In the genomic region with DNA sequence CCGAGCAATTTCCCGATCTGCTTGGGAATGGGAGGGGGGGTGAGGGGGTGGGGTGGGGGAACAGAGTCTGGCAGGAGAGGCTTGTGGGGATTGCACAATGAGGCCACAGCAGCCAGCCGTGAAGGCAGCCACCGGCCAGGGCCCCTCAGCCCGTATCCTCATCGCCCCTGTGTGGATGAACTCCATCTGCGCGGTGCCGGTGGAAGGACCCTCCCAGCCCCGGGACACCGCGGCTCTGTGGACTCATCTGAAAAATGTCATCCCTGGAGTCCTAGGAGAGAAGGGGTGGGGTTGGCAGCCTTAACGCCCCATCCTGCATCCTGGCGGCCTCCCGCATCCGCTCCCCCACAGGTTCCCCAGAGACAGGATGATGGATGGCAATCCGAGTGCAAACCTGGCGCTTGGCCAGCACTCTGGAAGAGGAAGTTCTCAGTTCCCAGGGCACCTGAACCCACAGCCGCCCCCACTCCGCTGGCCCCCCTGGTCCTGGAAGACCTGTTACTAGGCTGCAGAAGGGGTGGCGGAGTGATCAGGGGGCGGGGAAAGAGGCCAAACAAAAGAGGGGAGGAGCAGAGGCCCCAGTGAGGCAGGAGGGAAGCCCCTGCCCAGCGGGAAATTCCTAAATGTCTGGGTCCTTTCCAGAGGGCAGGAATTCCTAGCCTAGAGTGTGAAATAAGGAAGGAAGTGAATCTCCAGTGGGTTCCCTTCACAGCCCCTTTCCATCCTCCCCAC, we compare ENCODE assay signal across 9 cellular contexts. TPM values are rescaled to one million over a fixed set of nuclear protein-coding genes. Genes with fewer than 3 reads are reported as not detected.
DNase-seq lines count a peak whose midpoint lies in the region; ATAC-seq, FAIRE-seq and TF ChIP-seq lines count a peak whose summit lies in the region.
"Had no signal": no experiment of that assay in that cellular context is flagged by ENCODE, and none has a peak within 500 bp of the region (broad histone marks: within the 10 kb centered on the region; RNA-seq: fewer than 3 reads in every experiment).

No MANE protein-coding gene starts in this region.

- no peaks in the 10 kb centered on the region for H3K36me3 ChIP-seq in SJCRH30
- no peaks in the 10 kb centered on the region for H3K36me3 ChIP-seq in pancreas

- intact Hi-C loops in pancreas (cut with DNase I): no loop called here

- TF ChIP-seq CTCF in fibroblast of villous mesenchyme (IDR thresholded peaks at IDR 0.05; ENCODE audit: insufficient read depth, low read depth, low read length): no peak
- no peak for TF ChIP-seq CTCF in pancreas (IDR thresholded peaks at IDR 0.05)

- no peaks in the 10 kb centered on the region for H3K27me3 ChIP-seq in SJCRH30
- H3K27me3 ChIP-seq in pancreas: no peaks in the 10 kb centered on the region

- peaks cover 34% of the 10 kb centered on the region for H3K4me1 ChIP-seq in SJCRH30
- H3K4me1 ChIP-seq in pancreas: peaks cover 4 to 27% (median 7%) of the 10 kb centered on the region in 3 donors

- peak overlapping the region; percentile 63 for H3K27ac ChIP-seq in SJCRH30
- peak overlapping the region; percentile 65 to 90 (median 84) for H3K27ac ChIP-seq in pancreas

- H3K9me3 ChIP-seq in SJCRH30 (replicated peaks): no peaks in the 10 kb centered on the region
- no peaks in the 10 kb centered on the region for H3K9me3 ChIP-seq in pancreas

- peak; percentile 50 to 64 (median 58) for ATAC-seq in pancreas
- ATAC-seq in GM18870 (IDR thresholded peaks at IDR 0.05; ENCODE audit: unreplicated experiment): no peak

- 20 to 21% methylated on average over 23 of the region's 23 CpGs for WGBS in pancreas, 2 donors

- peak overlapping the region; percentile 41 for H3K4me3 ChIP-seq in SJCRH30
- no peak overlapping the region for H3K4me3 ChIP-seq in fibroblast of villous mesenchyme (ENCODE audit: low read depth, low read length)
- peak overlapping the region in 1 of 4 donors; percentile 59 for H3K4me3 ChIP-seq in pancreas

- peak; percentile 82 for DNase-seq in CMK (ENCODE audit: low read depth)
- peak; percentile 83 for DNase-seq in MV-4-11 (lab: John Stamatoyannopoulos, UW)
- peak; percentile 88 for DNase-seq in SJCRH30
- peak; percentile 68 for DNase-seq in fibroblast of villous mesenchyme (ENCODE audit: low read depth)
- peak; percentile 87 to 96 (median 88) for DNase-seq in pancreas
- no peak for DNase-seq in stimulated activated CD4-positive, alpha-beta T cell treated with anti-CD3 and anti-CD28 coated beads, Interleukin-4, amount 100 ng/mL, for 1 hour
- no peak for DNase-seq in stimulated activated CD4-positive, alpha-beta T cell treated with anti-CD3 and anti-CD28 coated beads, Interleukin-1b, Interleukin-23, amount 100 ng/mL, for 48 hours

- FAIRE-seq in pancreas (lab: Jason Lieb, UNC): no peak
- FAIRE-seq: colon had no signal

RNA-seq across cellular contexts. Expression of gene TNFAIP2, which starts 1.2 kb away (rescaled TPM):
- total RNA-seq in SJCRH30 (2014; rRNA removed; shearing (Covaris generic)): 4.6 and 5.9 TPM in 2 replicates
- total RNA-seq in fibroblast of villous mesenchyme (122 and 240 TPM in 2 replicates), pancreas (100 to 1,000 TPM in 1 of 6 donors, 10 to 100 TPM in 3, 1 to 10 TPM in 2; 7.0 to 188 (median 27.7) TPM)
- 100 to 1,000 TPM; 123 to 288 TPM for polyA plus RNA-seq in pancreas

RNA-seq across cellular contexts. Expression of gene EXOC3L4, which starts 27.5 kb away (rescaled TPM):
- total RNA-seq in SJCRH30 (2014; rRNA removed; shearing (Covaris generic)): not detected in 2 replicates
- total RNA-seq in fibroblast of villous mesenchyme (under 0.01 TPM in 1 of 2 replicates, not detected in the other), pancreas (1 to 10 TPM in 4 of 6 donors, under 1 TPM in 2; 0.63 to 6.2 (median 1.3) TPM)
- polyA plus RNA-seq in pancreas: 1 to 10 TPM; 5.0 to 8.9 TPM

RNA-seq across cellular contexts. Expression of gene LBHD2, which starts 38.0 kb away (rescaled TPM):
- not detected in 2 replicates for total RNA-seq in SJCRH30 (2014; rRNA removed; shearing (Covaris generic))
- total RNA-seq in fibroblast of villous mesenchyme (not detected in 2 replicates), pancreas (not detected)
- not detected for polyA plus RNA-seq in pancreas

Comparison
In these comparisons a context has a peak if more than half of its experiments do, and no peak if none do; other contexts are left out.
1. DNase-seq: peak in CMK (single experiment), MV-4-11 (single experiment), SJCRH30 (2 of 2), fibroblast of villous mesenchyme (single experiment) and pancreas (6 of 6); none in stimulated activated CD4-positive, alpha-beta T cell treated with anti-CD3 and anti-CD28 coated beads, Interleukin-4, amount 100 ng/mL, for 1 hour (single experiment) and stimulated activated CD4-positive, alpha-beta T cell treated with anti-CD3 and anti-CD28 coated beads, Interleukin-1b, Interleukin-23, amount 100 ng/mL, for 48 hours (single experiment).